Comparison of ENCODE assay signal across 8 cellular contexts in genomic region chr11:46127150-46127638, GRCh38. TPM values are rescaled to one million over a fixed set of nuclear protein-coding genes. Genes with fewer than 3 reads are reported as not detected.
DNase-seq lines count a peak whose midpoint lies in the region; ATAC-seq and TF ChIP-seq lines count a peak whose summit lies in the region.

No MANE protein-coding gene starts in this region.

- H3K27ac ChIP-seq in right cardiac atrium (ENCODE audit: low read length), result no peak overlapping the region
- H3K27ac ChIP-seq in transverse colon, result no peak overlapping the region

- no peaks in the 10 kb centered on the region for H3K36me3 ChIP-seq in transverse colon

- no peaks in the 10 kb centered on the region for H3K27me3 ChIP-seq in right cardiac atrium (ENCODE audit: control insufficient read depth, insufficient read depth)
- no peaks in the 10 kb centered on the region for H3K27me3 ChIP-seq in transverse colon

- H3K4me1 Mint-ChIP-seq in activated T-cell treated with anti-CD3 and anti-CD28 coated beads, Interleukin-2, amount 50 U/mL, for 72 hours (ENCODE audit: low read depth), result peaks cover 25% of the 10 kb centered on the region

- no peak overlapping the region for H3K4me3 ChIP-seq in right cardiac atrium (ENCODE audit: low read length)
- H3K4me3 ChIP-seq in transverse colon, result no peak overlapping the region

- peak overlapping the region; percentile 2 to 52 for H3K4me3 Mint-ChIP-seq in activated T-cell treated with anti-CD3 and anti-CD28 coated beads, Interleukin-2, amount 50 U/mL, for 72 hours

- H3K9me3 Mint-ChIP-seq in activated T-cell treated with anti-CD3 and anti-CD28 coated beads, Interleukin-2, amount 50 U/mL, for 72 hours, result no peaks in the 10 kb centered on the region

- H3K36me3 Mint-ChIP-seq in activated T-cell treated with anti-CD3 and anti-CD28 coated beads, Interleukin-2, amount 50 U/mL, for 72 hours (ENCODE audit: insufficient read depth in 2 of 2), result no peaks in the 10 kb centered on the region

- ATAC-seq in HG02938 (IDR thresholded peaks at IDR 0.05; ENCODE audit: unreplicated experiment), result peak; percentile 83
- ATAC-seq in activated T-cell treated with anti-CD3 and anti-CD28 coated beads, Interleukin-2, amount 50 U/mL, for 72 hours (replicated peaks in 1 of 2), result peak; percentile 96 to 97
- peak; percentile 73 to 93 for ATAC-seq in right cardiac atrium
- ATAC-seq in HG03457 (IDR thresholded peaks at IDR 0.05; ENCODE audit: unreplicated experiment), result no peak

- in situ Hi-C loops in transverse colon (cut with MboI; ENCODE audit: low pct_ligation_motif_present in 1 of 4, low pct_unique_long_range_greater_than_20kb in 1 of 4, low sequenced_read_pairs in 3 of 4), result loop anchor here in 1 of 4 donors (25.0 kb wide), 1 partner anchor 185 kb away; no protein-coding TSS in a partner anchor

- H3K27ac Mint-ChIP-seq in activated T-cell treated with anti-CD3 and anti-CD28 coated beads, Interleukin-2, amount 50 U/mL, for 72 hours, result no peak overlapping the region

- H3K4me1 ChIP-seq in right cardiac atrium (ENCODE audit: control insufficient read depth, insufficient read depth, low read length), result no peaks in the 10 kb centered on the region
- peaks cover 0 to 10% (median 2%) of the 10 kb centered on the region in 4 donors for H3K4me1 ChIP-seq in transverse colon

- DNase-seq in NCI-H82 (lab: John Stamatoyannopoulos, UW) (peak; percentile 47), NCI-H82 treated with DMSO at 0.1 percent for 48 hours (lab: John Stamatoyannopoulos, UW; ENCODE audit: unreplicated experiment) (no peak), OCI-M1 (lab: John Stamatoyannopoulos, UW) (peak; percentile 96), right cardiac atrium (peak; percentile 39 to 49 (median 47)), transverse colon (peak; percentile 47)
- DNase-seq in activated T-cell treated with anti-CD3 and anti-CD28 coated beads, Interleukin-2, amount 50 U/mL, for 72 hours, result peak; percentile 57 to 59

- no peaks in the 10 kb centered on the region for H3K27me3 Mint-ChIP-seq in activated T-cell treated with anti-CD3 and anti-CD28 coated beads, Interleukin-2, amount 50 U/mL, for 72 hours (ENCODE audit: low read depth)

- intact Hi-C loops in right cardiac atrium (cut with DNase I) (loop anchor here in 2 of 4 donors (10.0 kb wide), 2 partner anchors 178 to 188 kb away; no protein-coding TSS in a partner anchor), transverse colon (cut with DNase I; ENCODE audit: low total_unique reads) (no loop called here)

- TF ChIP-seq CTCF in transverse colon (IDR thresholded peaks at IDR 0.05), result peak in 3 of 5 experiments; percentile 5 to 12 (median 10)

- TF ChIP-seq EP300 in transverse colon (IDR thresholded peaks at IDR 0.05; ENCODE audit: low read depth), result no peak

- H3K9me3 ChIP-seq in right cardiac atrium (ENCODE audit: control insufficient read depth, low read length) (no peaks in the 10 kb centered on the region), transverse colon (no peaks in the 10 kb centered on the region)

- WGBS in right cardiac atrium, result 27% methylated on average over 5 of the region's 5 CpGs
- 19 to 40% methylated on average over 1 to 5 of the region's 5 CpGs for WGBS in transverse colon (ENCODE audit: low coverage in 1 of 2), 2 donors

- TF ChIP-seq POLR2A in transverse colon (IDR thresholded peaks at IDR 0.05), result no peak

RNA-seq across cellular contexts. Expression of gene PHF21A, which starts 5.9 kb away (rescaled TPM):
- total RNA-seq in activated T-cell treated with anti-CD3 and anti-CD28 coated beads, Interleukin-2, amount 50 U/mL, for 72 hours, result 10 to 100 TPM; 69.2 to 70.2 TPM
- total RNA-seq in right cardiac atrium, result 10 to 100 TPM; 50.5 to 57.3 (median 52.2) TPM
- polyA plus RNA-seq in right cardiac atrium, result 23.6 TPM
- total RNA-seq in transverse colon, result 10 to 100 TPM; 18.6 to 57.2 (median 40.2) TPM
